ENCODE assay signal across 25 cellular contexts in the genomic region with DNA sequence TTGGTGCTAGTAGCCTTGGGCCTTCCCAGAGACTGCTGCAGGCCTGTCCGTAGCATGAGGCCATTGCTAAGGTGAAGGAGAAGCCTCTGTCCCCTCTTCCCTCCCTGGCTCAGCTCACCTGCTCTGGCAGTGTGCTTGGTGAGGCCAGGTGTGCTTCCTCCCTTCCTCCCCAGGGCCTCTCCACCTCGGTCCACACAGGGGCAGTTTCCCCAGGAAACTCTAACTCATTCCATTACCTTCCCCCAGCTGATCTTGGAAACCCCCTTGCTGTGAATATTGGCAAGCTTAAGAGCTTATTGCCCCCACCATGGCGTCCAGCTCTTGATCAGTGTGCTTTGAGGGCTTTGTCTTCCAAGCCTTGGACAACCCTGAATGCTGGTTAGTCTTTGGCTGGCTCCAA. TPM values are rescaled to one million over a fixed set of nuclear protein-coding genes. Genes with fewer than 3 reads are reported as not detected.
A peak's percentile ranks its signal among the peaks of the same experiment; 100 is the strongest.
DNase-seq lines count a peak whose midpoint lies in the region; ATAC-seq, FAIRE-seq and TF ChIP-seq lines count a peak whose summit lies in the region.
"Had no signal": no experiment of that assay in that cellular context is flagged by ENCODE, and none has a peak within 500 bp of the region (broad histone marks: within the 10 kb centered on the region; RNA-seq: fewer than 3 reads in every experiment).

No MANE protein-coding gene starts in this region.

- no peak overlapping the region for H4K91ac ChIP-seq in neuronal stem cell (ENCODE audit: low read depth, low read length, poor library complexity)

- H3K18ac ChIP-seq in neuronal stem cell (ENCODE audit: low read length) = no peak overlapping the region

- H3K79me2 ChIP-seq in GM12878 (ENCODE audit: control insufficient read depth, insufficient read depth, low read length) = no peaks in the 10 kb centered on the region

- H2AFZ ChIP-seq in GM12878 (ENCODE audit: control insufficient read depth, low read depth, low read length) (peak overlapping the region; percentile 9; the same call in 1 of the 2 replicates), neuronal stem cell (ENCODE audit: low read length) (peak overlapping the region; percentile 37)
- H2AFZ ChIP-seq: PC-9 had no signal

- H3K27ac ChIP-seq in GM12878 (ENCODE audit: control insufficient read depth, insufficient read depth) (no peak overlapping the region), neuronal stem cell (replicated peaks; ENCODE audit: low read length) (no peak overlapping the region), transverse colon (no peak overlapping the region)
- H3K27ac ChIP-seq: HL-60, PC-9 had no signal

- 12% methylated on average over 3 of the region's 3 CpGs for WGBS in GM12878 (ENCODE audit: insufficient coverage, insufficient replicate concordance, low lambda C conversion rate, missing lambda C conversion rate)
- no CpG with 5 or more reads among the region's 3 CpGs for WGBS in neuronal stem cell (ENCODE audit: extremely low coverage in 2 of 2, insufficient read length in 2 of 2, insufficient replicate concordance in 1 of 2), 2 donors
- WGBS in transverse colon (ENCODE audit: low coverage in 1 of 2), 2 donors = 56% methylated on average over 3 of the region's 3 CpGs; no CpG with 5 or more reads in 1 of the 2 donors

- TF ChIP-seq POLR2A in GM12878 (IDR thresholded peaks at IDR 0.05; ENCODE audit: low read depth, low read length) (no peak), transverse colon (IDR thresholded peaks at IDR 0.05) (no peak)

- H4K20me1 ChIP-seq in GM12878 (ENCODE audit: control insufficient read depth, insufficient read depth) = no peaks in the 10 kb centered on the region

- H2AK5ac ChIP-seq in neuronal stem cell (ENCODE audit: low read depth, low read length) = peak overlapping the region; percentile 16

- no peaks in the 10 kb centered on the region for H3K79me1 ChIP-seq in neuronal stem cell (ENCODE audit: low read depth, low read length)

- no peak overlapping the region for H4K8ac ChIP-seq in neuronal stem cell (ENCODE audit: low read depth, low read length)

- DNase-seq in GM10266 (ENCODE audit: extremely low spot score) = peak; percentile 27
- DNase-seq in GM19238 (ENCODE audit: insufficient read length, low spot score) = peak; percentile 19
- DNase-seq in GM12878 (ENCODE audit: low read depth, low spot score) = no peak
- no peak for DNase-seq in neuronal stem cell (ENCODE audit: low spot score)
- no peak for DNase-seq in transverse colon
- DNase-seq: BE2C, DMS53, EL, H7, KG1, NCI-H1092, NCI-H1436, NCI-H187 treated with DMSO at 0.1 percent for 48 hours, NCI-H2107, NCI-H446 treated with DMSO at 0.1 percent for 48 hours, NCI-H526 treated with DMSO at 0.1 percent for 48 hours, PC-9, RPMI8226, SIG-M5, SK-N-SH, T-helper 2 cell had no signal

- H3K9ac ChIP-seq in GM12878 (ENCODE audit: control insufficient read depth, insufficient read depth, low read length) (no peak overlapping the region), neuronal stem cell (ENCODE audit: low read depth, low read length, poor library complexity) (no peak overlapping the region)
- H3K9ac ChIP-seq: SK-N-SH had no signal

- no TSS peak for BruUV-seq in GM12878 (replicated peaks; lab: Mats Ljungman, UMichigan)

- H2BK5ac ChIP-seq in neuronal stem cell (ENCODE audit: low read length) = peak overlapping the region; percentile 0

- intact Hi-C loops in GM12878 (cut with micrococcal nuclease; ENCODE audit: unreplicated experiment) = no loop called here
- intact Hi-C loops in transverse colon (cut with DNase I; ENCODE audit: low total_unique reads) = no loop called here

- CTCF ChIA-PET in GM12878 (lab: Yijun Ruan, JAX) = no interaction called here

- no peaks in the 10 kb centered on the region for H3K36me3 ChIP-seq in GM12878 (ENCODE audit: control insufficient read depth in 2 of 2, insufficient read depth in 2 of 2, low read length in 1 of 2)
- no peaks in the 10 kb centered on the region for H3K36me3 ChIP-seq in neuronal stem cell (replicated peaks in 1 of 2; ENCODE audit: control insufficient read depth in 2 of 2, insufficient read depth in 2 of 2, low read length in 2 of 2)
- no peaks in the 10 kb centered on the region for H3K36me3 ChIP-seq in transverse colon
- H3K36me3 ChIP-seq: BE2C had no signal

- TF ChIP-seq RAD21 in GM12878 (IDR thresholded peaks at IDR 0.05; ENCODE audit: insufficient read depth, low read depth, low read length) = 0 out of 2 replicates have a peak, but pooled peaks have one; percentile 6

- RAD21 ChIA-PET in GM12878 (lab: Charles Lee; ENCODE audit: unreplicated experiment) = interaction anchor here (1.1 to 3.3 kb wide), 2 partner anchors 15 to 61 kb away, joined by 4 to 20 read pairs; no protein-coding TSS in a partner anchor

- no peaks in the 10 kb centered on the region for H3K27me3 ChIP-seq in GM12878 (replicated peaks in 1 of 2; ENCODE audit: control insufficient read depth in 2 of 2, insufficient read depth in 2 of 2, low read length in 1 of 2)
- H3K27me3 ChIP-seq in neuronal stem cell (ENCODE audit: control insufficient read depth in 3 of 3, insufficient read depth in 3 of 3, low read depth in 1 of 3, low read length in 3 of 3) = peaks cover 0 to 3% (median 0%) of the 10 kb centered on the region in 3 experiments
- H3K27me3 ChIP-seq in transverse colon = no peaks in the 10 kb centered on the region
- H3K27me3 ChIP-seq: BE2C had no signal

- H2BK15ac ChIP-seq in neuronal stem cell (ENCODE audit: low read length) = no peak overlapping the region

- TF ChIP-seq EP300 in GM12878 (IDR thresholded peaks at IDR 0.05; ENCODE audit: borderline replicate concordance in 1 of 2, control insufficient read depth in 1 of 2, low read depth in 2 of 2, low read length in 2 of 2) (no peak), transverse colon (IDR thresholded peaks at IDR 0.05; ENCODE audit: low read depth) (no peak)

- in situ Hi-C loops in GM12878 (cut with MboI) = no loop called here
- in situ Hi-C loops in transverse colon (cut with MboI; ENCODE audit: low pct_ligation_motif_present in 1 of 4, low pct_unique_long_range_greater_than_20kb in 1 of 4, low sequenced_read_pairs in 3 of 4) = no loop called here

- no peak overlapping the region for H3K4ac ChIP-seq in neuronal stem cell (ENCODE audit: low read length)

- no peak for FAIRE-seq in GM12878 (lab: Jason Lieb, UNC)
- FAIRE-seq: D721Med had no signal

- no peak overlapping the region for H2BK120ac ChIP-seq in neuronal stem cell (ENCODE audit: low read depth, low read length)

- POLR2A ChIA-PET in GM12878 (lab: Charles Lee) = interaction anchor here (0.9 to 1.4 kb wide), 2 partner anchors 15 to 61 kb away, joined by 4 to 6 read pairs; no protein-coding TSS in a partner anchor

- H3K4me3 ChIP-seq in GM12878 = no peak overlapping the region
- peak overlapping the region in 1 of 2 donors; percentile 8 for H3K4me3 ChIP-seq in neuronal stem cell (ENCODE audit: low read length in 2 of 2)
- no peak overlapping the region for H3K4me3 ChIP-seq in transverse colon
- H3K4me3 ChIP-seq: PC-9 had no signal

- H3K14ac ChIP-seq in neuronal stem cell (ENCODE audit: low read length) = peak overlapping the region; percentile 32

- H3K4me1 ChIP-seq in GM12878 (ENCODE audit: control insufficient read depth, insufficient read depth, low read length) = no peaks in the 10 kb centered on the region
- no peaks in the 10 kb centered on the region for H3K4me1 ChIP-seq in neuronal stem cell (ENCODE audit: control insufficient read depth in 2 of 2, insufficient read depth in 1 of 2, low read depth in 1 of 2, low read length in 2 of 2)
- H3K4me1 ChIP-seq in transverse colon = no peaks in the 10 kb centered on the region
- H3K4me1 ChIP-seq: BE2C had no signal

- H3K23ac ChIP-seq in neuronal stem cell (ENCODE audit: low read depth, low read length, poor library complexity) = no peak overlapping the region

- H3K9me3 ChIP-seq in GM12878 (replicated peaks; ENCODE audit: control insufficient read depth, insufficient read depth, low read length) = no peaks in the 10 kb centered on the region
- no peaks in the 10 kb centered on the region for H3K9me3 ChIP-seq in neuronal stem cell (replicated peaks in 1 of 2; ENCODE audit: control insufficient read depth in 2 of 2, insufficient read depth in 1 of 2, low read depth in 1 of 2, low read length in 2 of 2)
- H3K9me3 ChIP-seq in transverse colon = no peaks in the 10 kb centered on the region
- H3K9me3 ChIP-seq: BE2C, SK-N-SH had no signal

- H2BK12ac ChIP-seq in neuronal stem cell (ENCODE audit: low read length) = no peak overlapping the region

- H3K4me2 ChIP-seq in GM12878 (ENCODE audit: control insufficient read depth, insufficient read depth) (0 out of 2 replicates have a peak overlapping the region, but pooled peaks have one; percentile 17), neuronal stem cell (ENCODE audit: insufficient read depth, low read length, poor library complexity, severe bottlenecking) (no peak overlapping the region)
- H3K4me2 ChIP-seq: PC-9, SK-N-SH had no signal

- ATAC-seq in GM12878 (peak; percentile 78), HG02938 (IDR thresholded peaks at IDR 0.05; ENCODE audit: unreplicated experiment) (no peak), HG02840 (IDR thresholded peaks at IDR 0.05; ENCODE audit: low FRiP score, unreplicated experiment) (no peak)

- SMC1A ChIA-PET in GM12878 (lab: Charles Lee; ENCODE audit: uncharacterized antibody, unreplicated experiment) = interaction anchor here (0.6 to 1.8 kb wide), 5 partner anchors 15 to 845 kb away, joined by 3 to 8 read pairs (median 3); no protein-coding TSS in a partner anchor

- no peak for TF ChIP-seq CTCF in GM10266 (IDR thresholded peaks at IDR 0.05; ENCODE audit: control insufficient read depth, insufficient read depth, low read depth, missing control alignments)
- TF ChIP-seq CTCF in GM12878 (IDR thresholded peaks at IDR 0.05 in 2 of 3, conservative IDR thresholded peaks at IDR 0.05 in 1 of 3; ENCODE audit: control insufficient read depth in 2 of 3, extremely low read depth in 1 of 3, insufficient read depth in 1 of 3, low read depth in 3 of 3, low read length in 3 of 3) = no peak
- no peak for TF ChIP-seq CTCF in transverse colon (IDR thresholded peaks at IDR 0.05)

RNA-seq across cellular contexts. Expression of gene ZNF445, which starts 52.7 kb away (rescaled TPM):
- total RNA-seq in GM12878 (2013; cell fraction: nucleolus; rRNA removed) = 35.8 and 37.5 TPM in 2 replicates
- total RNA-seq in GM12878 (2014; rRNA removed) (4.9 and 5.4 TPM in 2 replicates), GM12878 (2014; rRNA removed; fragmentation: Illumina TruSeq; extraction: Trizol) (7.6 and 9.0 TPM in 2 replicates), GM12878 (2021) (14.4 and 15.5 TPM in 2 replicates), transverse colon (10 to 100 TPM in 1 of 4 donors, 1 to 10 TPM in 3; 6.8 to 12.7 (median 8.6) TPM)
- 3.3 TPM for polyA plus RNA-seq in GM12878 (2011; ENCODE audit: low read depth)
- polyA plus RNA-seq in GM12878 (2011; rRNA removed) (5.7 and 6.2 TPM in 2 replicates), GM12878 (2014; fragmentation: Illumina TruSeq; extraction: Trizol) (7.2 and 8.6 TPM in 2 replicates), GM12878 (2014; fragmentation: Nextera tagmentation; extraction: Ambion mirVana) (under 1 TPM; 0.80 to 0.85 TPM), GM12878 (2014; rRNA removed) (7.2 and 8.0 TPM in 2 replicates), GM12878 (2016; fragmentation: Nextera tagmentation; extraction: Ambion mirVana) (1 to 10 TPM; 3.5 to 4.4 TPM)
- 3.9 and 4.0 TPM in 2 replicates for polyA plus RNA-seq in GM12878 (2011; cell fraction: cytosol; rRNA removed)
- 8.3 and 9.2 TPM in 2 replicates for polyA plus RNA-seq in GM12878 (2011; cell fraction: nucleus; rRNA removed)
- polyA plus RNA-seq in GM12878 (2012) = 4.3 TPM in 2 replicates
- 13.0 and 13.4 TPM in 2 replicates for polyA minus RNA-seq in GM12878 (2011; rRNA and poly(A)+ RNA removed)
- polyA minus RNA-seq in GM12878 (2011; cell fraction: cytosol; rRNA and poly(A)+ RNA removed) = 3.5 and 4.3 TPM in 2 replicates
- 4.6 and 11.0 TPM in 2 replicates for polyA minus RNA-seq in GM12878 (2011; cell fraction: nucleus; rRNA and poly(A)+ RNA removed)
- 11.3 TPM for polyA plus RNA-seq in neuronal stem cell (2013, experiment 1 of 2)
- polyA plus RNA-seq in neuronal stem cell (2013, experiment 2 of 2) = 11.5 TPM

Comparison
In these comparisons a context has a peak if more than half of its experiments do, and no peak if none do; other contexts are left out.
1. DNase-seq: peak in GM10266 (single experiment) and GM19238 (single experiment); none in GM12878 (single experiment), neuronal stem cell (single experiment) and transverse colon (single experiment).